Comparison of ENCODE assay signal across 9 cellular contexts in the genomic region with DNA sequence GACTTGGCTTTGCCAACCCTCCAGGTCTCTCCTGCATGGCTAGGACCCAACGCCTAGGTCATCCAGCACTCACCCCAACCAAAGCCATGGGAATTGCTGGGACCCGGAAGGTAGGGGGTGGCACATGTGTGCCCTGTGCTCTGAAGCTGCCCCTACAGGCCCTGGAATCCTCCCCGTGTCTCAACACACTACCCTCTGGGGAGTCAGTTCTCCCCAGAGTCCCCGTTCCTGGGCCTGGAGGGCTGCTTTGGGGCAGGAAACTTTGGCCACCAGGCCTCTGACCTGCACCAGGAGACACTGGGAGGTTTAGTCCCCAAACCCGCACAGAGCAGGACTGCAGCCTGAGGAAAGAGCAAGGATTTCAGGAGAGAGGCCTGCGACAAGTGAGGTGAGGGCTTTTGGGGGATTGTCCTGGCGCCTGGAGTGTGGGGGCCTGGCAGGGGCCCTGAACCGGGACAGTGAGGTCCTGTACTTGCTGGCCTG. TPM values are rescaled to one million over a fixed set of nuclear protein-coding genes. Genes with fewer than 3 reads are reported as not detected.
A peak's percentile ranks its signal among the peaks of the same experiment; 100 is the strongest.
DNase-seq lines count a peak whose midpoint lies in the region; ATAC-seq and TF ChIP-seq lines count a peak whose summit lies in the region.
"Had no signal": no experiment of that assay in that cellular context is flagged by ENCODE, and none has a peak within 500 bp of the region (broad histone marks: within the 10 kb centered on the region; RNA-seq: fewer than 3 reads in every experiment).

No MANE protein-coding gene starts in this region.

- no peak for ATAC-seq in left colon
- ATAC-seq in HG03025 (IDR thresholded peaks at IDR 0.05; ENCODE audit: low FRiP score, unreplicated experiment): no peak

- peaks cover 3% of the 10 kb centered on the region; the same call in 1 of the 2 replicates for H3K36me3 ChIP-seq in HUES48 (ENCODE audit: control insufficient read depth, insufficient read depth, low read length)
- H3K36me3 ChIP-seq in muscle layer of duodenum (ENCODE audit: control insufficient read depth in 1 of 2, insufficient read depth in 2 of 2, low read length in 2 of 2): no peaks in the 10 kb centered on the region

- POLR2A ChIA-PET in AG04450 (lab: Yijun Ruan, JAX): no interaction called here

- CTCF ChIA-PET in AG04450 (lab: Charles Lee): no interaction called here

- H3K4me1 ChIP-seq in HUES48 (ENCODE audit: control insufficient read depth, insufficient read depth, low read length): peaks cover 55% of the 10 kb centered on the region
- H3K4me1 ChIP-seq in muscle layer of duodenum (ENCODE audit: control insufficient read depth in 1 of 2, insufficient read depth in 2 of 2, low read length in 2 of 2): peaks cover 0 to 19% of the 10 kb centered on the region in 2 donors

- DNase-seq in AG04450 (ENCODE audit: low read depth, low spot score) (no peak), caudate nucleus (lab: John Stamatoyannopoulos, UW) (no peak), left colon (no peak), NCI-H524 treated with DMSO at 0.1 percent for 48 hours (lab: John Stamatoyannopoulos, UW) (no peak)
- DNase-seq in NK-92 treated with Interleukin-12 subunit alpha and Interleukin-12 subunit beta, amount 100 ng/mL, for 24 hours (lab: John Stamatoyannopoulos, UW): no peak

- H3K9me3 ChIP-seq in AG04450 (ENCODE audit: control insufficient read depth, insufficient read depth, low read length) (peaks cover 7% of the 10 kb centered on the region; the same call in 1 of the 2 replicates), HUES48 (ENCODE audit: control insufficient read depth, insufficient read depth, low read length) (no peaks in the 10 kb centered on the region), muscle layer of duodenum (ENCODE audit: control insufficient read depth in 1 of 2, low read length in 2 of 2) (no peaks in the 10 kb centered on the region)

- H3K9ac ChIP-seq in HUES48 (ENCODE audit: low read depth, low read length): no peak overlapping the region

- intact Hi-C loops in left colon (cut with DNase I, micrococcal nuclease): no loop called here

- peak overlapping the region; percentile 61 for H3K27ac ChIP-seq in AG04450 (ENCODE audit: low read depth, low read length)
- peak overlapping the region; percentile 89 for H3K27ac ChIP-seq in HUES48 (ENCODE audit: low read depth, low read length)
- peak overlapping the region; percentile 70 for H3K27ac ChIP-seq in caudate nucleus (ENCODE audit: low read depth, low read length)
- H3K27ac ChIP-seq in muscle layer of duodenum (ENCODE audit: low read length): peak overlapping the region; percentile 85

- H3K27me3 ChIP-seq in AG04450 (ENCODE audit: control insufficient read depth, insufficient read depth, low read length): no peaks in the 10 kb centered on the region
- H3K27me3 ChIP-seq in HUES48 (ENCODE audit: control insufficient read depth, insufficient read depth, low read length): no peaks in the 10 kb centered on the region; the same call in 1 of the 2 replicates
- no peaks in the 10 kb centered on the region for H3K27me3 ChIP-seq in muscle layer of duodenum (ENCODE audit: low read depth, low read length)

- H3K4me3 ChIP-seq in AG04450 (ENCODE audit: low read depth, low read length): no peak overlapping the region
- peak overlapping the region; percentile 86 for H3K4me3 ChIP-seq in HUES48 (ENCODE audit: low read depth, low read length)
- H3K4me3 ChIP-seq in muscle layer of duodenum (ENCODE audit: low read depth in 1 of 2, low read length in 2 of 2): peak overlapping the region; percentile 69 to 78

- no peak for TF ChIP-seq CTCF in AG04450 (IDR thresholded peaks at IDR 0.05; ENCODE audit: low read depth, low read length)

RNA-seq across cellular contexts. Expression of gene IFITM1, which starts 0.5 kb away (rescaled TPM):
- polyA plus RNA-seq in AG04450 (2011; rRNA removed): 62.1 and 81.6 TPM in 2 replicates
- polyA minus RNA-seq in AG04450 (2011; rRNA and poly(A)+ RNA removed): 50.6 and 68.9 TPM in 2 replicates
- 100 to 1,000 TPM in 1 of 2 donors, 10 to 100 TPM in 1; 85.6 to 127 TPM for total RNA-seq in left colon

RNA-seq across cellular contexts. Expression of gene IFITM2, which starts 5.7 kb away (rescaled TPM):
- polyA plus RNA-seq in AG04450 (2011; rRNA removed): 219 and 367 TPM in 2 replicates
- polyA minus RNA-seq in AG04450 (2011; rRNA and poly(A)+ RNA removed): 189 and 258 TPM in 2 replicates
- total RNA-seq in left colon: 100 to 1,000 TPM in 1 of 2 donors, 10 to 100 TPM in 1; 87.7 to 133 TPM

RNA-seq across cellular contexts. Expression of gene IFITM3, which starts 7.3 kb away (rescaled TPM):
- polyA plus RNA-seq in AG04450 (2011; rRNA removed): 426 and 760 TPM in 2 replicates
- 529 and 721 TPM in 2 replicates for polyA minus RNA-seq in AG04450 (2011; rRNA and poly(A)+ RNA removed)
- total RNA-seq in left colon: 100 to 1,000 TPM; 118 to 136 TPM

RNA-seq across cellular contexts. Expression of gene IFITM5, which starts 14.0 kb away (rescaled TPM):
- polyA plus RNA-seq in AG04450 (2011; rRNA removed): not detected in 2 replicates
- polyA minus RNA-seq in AG04450 (2011; rRNA and poly(A)+ RNA removed): not detected in 2 replicates
- total RNA-seq in left colon: not detected
- total RNA-seq: dermis microvascular lymphatic vessel endothelial cell had no signal

RNA-seq across cellular contexts. Expression of gene PGGHG, which starts 24.4 kb away (rescaled TPM):
- polyA plus RNA-seq in AG04450 (2011; rRNA removed): 4.0 and 5.2 TPM in 2 replicates
- 1.9 and 2.6 TPM in 2 replicates for polyA minus RNA-seq in AG04450 (2011; rRNA and poly(A)+ RNA removed)
- total RNA-seq in left colon: 10 to 100 TPM; 18.8 to 20.6 TPM
